In genomic region chr22:21044931-21045584, GRCh38 we compare ENCODE assay signal across 8 cellular contexts. TPM values are rescaled to one million over a fixed set of nuclear protein-coding genes. Genes with fewer than 3 reads are reported as not detected.
A peak's percentile ranks its signal among the peaks of the same experiment; 100 is the strongest.
DNase-seq lines count a peak whose midpoint lies in the region; ATAC-seq and TF ChIP-seq lines count a peak whose summit lies in the region.

No MANE protein-coding gene starts in this region.

- H3K27ac ChIP-seq in A673 (ENCODE audit: low read depth, low read length, poor library complexity, severe bottlenecking) (no peak overlapping the region), neuronal stem cell (replicated peaks; ENCODE audit: low read length) (peak overlapping the region; percentile 40)

- peak overlapping the region; percentile 39 to 70 (median 63) for H3K4me3 Mint-ChIP-seq in T-cell

- H3K14ac ChIP-seq in neuronal stem cell (ENCODE audit: low read length) = no peak overlapping the region

- H3K27me3 Mint-ChIP-seq in T-cell = peaks cover 23 to 38% of the 10 kb centered on the region in 2 donors

- CTCF ChIA-PET in A673 (lab: Charles Lee) (no interaction called here), T-cell (lab: Charles Lee) (interaction anchor here in 1 of 2 donors (0.6 to 1.3 kb wide), 2 partner anchors 10 to 42 kb away, joined by 3 to 4 read pairs; no protein-coding TSS in a partner anchor)

- intact Hi-C loops in A673 (cut with micrococcal nuclease; ENCODE audit: unreplicated experiment) = no loop called here

- H2AFZ ChIP-seq in neuronal stem cell (ENCODE audit: low read length) = peak overlapping the region; percentile 64

- H3K23ac ChIP-seq in neuronal stem cell (ENCODE audit: low read depth, low read length, poor library complexity) = peak overlapping the region; percentile 89

- no peak overlapping the region for H2BK120ac ChIP-seq in neuronal stem cell (ENCODE audit: low read depth, low read length)

- no peak overlapping the region for H4K8ac ChIP-seq in neuronal stem cell (ENCODE audit: low read depth, low read length)

- ATAC-seq in T-cell (replicated peaks in 1 of 4) = peak in 2 of 4 experiments; percentile 6 to 26
- no peak for ATAC-seq in GM21423 (IDR thresholded peaks at IDR 0.05; ENCODE audit: unreplicated experiment)
- no peak for ATAC-seq in GM21786 (IDR thresholded peaks at IDR 0.05; ENCODE audit: unreplicated experiment)

- no peak overlapping the region for H2AK5ac ChIP-seq in neuronal stem cell (ENCODE audit: low read depth, low read length)

- peak overlapping the region; percentile 35 for H2BK5ac ChIP-seq in neuronal stem cell (ENCODE audit: low read length)

- H3K4ac ChIP-seq in neuronal stem cell (ENCODE audit: low read length) = no peak overlapping the region

- H2BK15ac ChIP-seq in neuronal stem cell (ENCODE audit: low read length) = peak overlapping the region; percentile 69

- H3K9me3 Mint-ChIP-seq in T-cell = no peaks in the 10 kb centered on the region

- WGBS in neuronal stem cell (ENCODE audit: extremely low coverage in 2 of 2, insufficient read length in 2 of 2, insufficient replicate concordance in 1 of 2), 2 donors = no CpG with 5 or more reads among the region's 15 CpGs

- H3K18ac ChIP-seq in neuronal stem cell (ENCODE audit: low read length) = peak overlapping the region; percentile 83

- H3K4me1 Mint-ChIP-seq in T-cell = peaks cover 20 to 30% (median 22%) of the 10 kb centered on the region in 3 donors

- peaks cover 10% of the 10 kb centered on the region for H3K4me1 ChIP-seq in A673 (ENCODE audit: insufficient read depth, low read length, poor library complexity, severe bottlenecking)
- H3K4me1 ChIP-seq in neuronal stem cell (ENCODE audit: control insufficient read depth in 2 of 2, insufficient read depth in 1 of 2, low read depth in 1 of 2, low read length in 2 of 2) = peaks cover 12 to 15% of the 10 kb centered on the region in 2 donors

- H3K9ac ChIP-seq in neuronal stem cell (ENCODE audit: low read depth, low read length, poor library complexity) = peak overlapping the region; percentile 44

- POLR2A ChIA-PET in A673 (lab: Charles Lee; ENCODE audit: low non-redundant PET) = interaction anchor here (0.6 kb wide), 1 partner anchor 8 kb away, joined by 4 read pairs; no protein-coding TSS in a partner anchor
- POLR2A ChIA-PET in T-cell (lab: Charles Lee) = interaction anchor here in 1 of 2 donors (0.6 kb wide), 1 partner anchor 675 kb away, joined by 11 read pairs; no protein-coding TSS in a partner anchor

- H3K4me3 ChIP-seq in A673 (ENCODE audit: low read depth, low read length, poor library complexity, severe bottlenecking) = peak overlapping the region; percentile 33
- peak overlapping the region in 1 of 2 donors; percentile 58 for H3K4me3 ChIP-seq in neuronal stem cell (ENCODE audit: low read length in 2 of 2)

- no peaks in the 10 kb centered on the region for H3K27me3 ChIP-seq in A673 (replicated peaks; ENCODE audit: insufficient read depth, low read depth, low read length, poor library complexity)
- peaks cover 0 to 17% (median 0%) of the 10 kb centered on the region in 3 experiments for H3K27me3 ChIP-seq in neuronal stem cell (ENCODE audit: control insufficient read depth in 3 of 3, insufficient read depth in 3 of 3, low read depth in 1 of 3, low read length in 3 of 3)

- H3K4me2 ChIP-seq in neuronal stem cell (ENCODE audit: insufficient read depth, low read length, poor library complexity, severe bottlenecking) = peak overlapping the region; percentile 52

- H4K91ac ChIP-seq in neuronal stem cell (ENCODE audit: low read depth, low read length, poor library complexity) = no peak overlapping the region

- no peaks in the 10 kb centered on the region for H3K79me1 ChIP-seq in neuronal stem cell (ENCODE audit: low read depth, low read length)

- no peak for TF ChIP-seq CTCF in A673 (conservative IDR thresholded peaks at IDR 0.05; ENCODE audit: low read depth, low read length)

- no TSS peak for BruUV-seq in A673 (replicated peaks; lab: Mats Ljungman, UMichigan)

- peak; percentile 40 for DNase-seq in A673 (ENCODE audit: low spot score)
- peak; percentile 33 for DNase-seq in GOT3 (lab: John Stamatoyannopoulos, UW)
- peak in 2 of 34 experiments; percentile 9 to 10 for DNase-seq in T-cell
- DNase-seq in fibroblast of gingiva (ENCODE audit: low read depth) = peak; percentile 70
- no peak for DNase-seq in neuronal stem cell (ENCODE audit: low spot score)
- DNase-seq in activated effector memory CD4-positive, alpha-beta T cell treated with Interleukin-2 at 50 U/mL for 16 hours = no peak

- no peaks in the 10 kb centered on the region for H3K9me3 ChIP-seq in A673 (ENCODE audit: low read depth, low read length, poor library complexity, severe bottlenecking)
- no peaks in the 10 kb centered on the region for H3K9me3 ChIP-seq in neuronal stem cell (replicated peaks in 1 of 2; ENCODE audit: control insufficient read depth in 2 of 2, insufficient read depth in 1 of 2, low read depth in 1 of 2, low read length in 2 of 2)

- peak overlapping the region; percentile 41 for H2BK12ac ChIP-seq in neuronal stem cell (ENCODE audit: low read length)

- H3K27ac Mint-ChIP-seq in T-cell = peak overlapping the region in 1 of 2 donors; percentile 5

- H3K36me3 ChIP-seq in A673 (ENCODE audit: insufficient read depth, low read length, poor library complexity, severe bottlenecking) = no peaks in the 10 kb centered on the region
- H3K36me3 ChIP-seq in neuronal stem cell (replicated peaks in 1 of 2; ENCODE audit: control insufficient read depth in 2 of 2, insufficient read depth in 2 of 2, low read length in 2 of 2) = no peaks in the 10 kb centered on the region

- H3K36me3 Mint-ChIP-seq in T-cell = no peaks in the 10 kb centered on the region

RNA-seq across cellular contexts. Expression of gene LRRC74B, which starts 0.7 kb away (rescaled TPM):
- total RNA-seq in A673 (2021) (not detected in 2 replicates), T-cell (under 1 TPM in 2 of 5 donors, not detected in 3; 0.16 to 0.25 TPM)
- polyA plus RNA-seq in neuronal stem cell (2013, experiment 1 of 2) = not detected
- polyA plus RNA-seq in neuronal stem cell (2013, experiment 2 of 2) = 0.01 TPM

RNA-seq across cellular contexts. Expression of gene SLC7A4, which starts 12.7 kb away (rescaled TPM):
- total RNA-seq in A673 (2021) (not detected in 2 replicates), T-cell (under 1 TPM in 3 of 5 donors, not detected in 2; 0.14 to 0.76 (median 0.41) TPM)
- polyA plus RNA-seq in neuronal stem cell (2013, experiment 1 of 2) = 0.18 TPM
- 0.24 TPM for polyA plus RNA-seq in neuronal stem cell (2013, experiment 2 of 2)

RNA-seq across cellular contexts. Expression of gene P2RX6, which starts 30.1 kb away (rescaled TPM):
- 0.39 and 0.43 TPM in 2 replicates for total RNA-seq in A673 (2021)
- total RNA-seq in T-cell = 1 to 10 TPM in 3 of 5 donors, under 1 TPM in 2; 0.29 to 1.6 (median 1.0) TPM
- 0.43 TPM for polyA plus RNA-seq in neuronal stem cell (2013, experiment 1 of 2)
- polyA plus RNA-seq in neuronal stem cell (2013, experiment 2 of 2) = 0.53 TPM

RNA-seq across cellular contexts. Expression of gene THAP7, which starts 43.1 kb away (rescaled TPM):
- total RNA-seq in A673 (2021) (38.5 TPM in 2 replicates), T-cell (10 to 100 TPM; 46.4 to 61.1 (median 56.8) TPM)
- 26.5 TPM for polyA plus RNA-seq in neuronal stem cell (2013, experiment 1 of 2)
- 28.4 TPM for polyA plus RNA-seq in neuronal stem cell (2013, experiment 2 of 2)

Comparison
In these comparisons a context has a peak if more than half of its experiments do, and no peak if none do; other contexts are left out.
1. DNase-seq: peak in A673 (single experiment), GOT3 (single experiment) and fibroblast of gingiva (single experiment); none in neuronal stem cell (single experiment) and activated effector memory CD4-positive, alpha-beta T cell treated with Interleukin-2 at 50 U/mL for 16 hours (single experiment).